Comparison of ENCODE assay signal across 8 cellular contexts in the genomic region with DNA sequence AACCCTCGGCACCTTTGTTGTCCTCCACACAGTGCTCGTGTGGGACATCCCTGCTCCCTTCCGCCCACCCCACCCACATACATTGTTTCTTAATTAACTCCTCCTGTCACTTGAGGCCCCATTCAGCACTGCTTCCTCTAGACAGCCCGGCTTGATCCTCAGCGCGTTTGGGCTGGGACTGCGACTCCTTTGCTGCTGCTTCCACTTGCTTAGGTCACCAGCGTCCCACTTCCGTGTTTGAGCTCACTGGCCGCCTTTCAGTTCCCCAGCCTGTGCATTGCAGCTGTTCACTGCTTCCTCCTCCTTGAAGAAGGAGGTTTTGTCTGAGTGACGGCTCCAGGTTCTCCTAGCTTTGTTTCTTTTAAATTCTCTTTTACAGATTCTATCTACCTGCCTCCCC. TPM values are rescaled to one million over a fixed set of nuclear protein-coding genes. Genes with fewer than 3 reads are reported as not detected.
DNase-seq lines count a peak whose midpoint lies in the region; ATAC-seq, FAIRE-seq and TF ChIP-seq lines count a peak whose summit lies in the region.

No MANE protein-coding gene starts in this region.

- H3K27me3 ChIP-seq in pancreas (no peaks in the 10 kb centered on the region), tibial nerve (no peaks in the 10 kb centered on the region)

- no peaks in the 10 kb centered on the region for H3K36me3 ChIP-seq in pancreas
- H3K36me3 ChIP-seq in tibial nerve, result peaks cover 0 to 10% (median 6%) of the 10 kb centered on the region in 3 donors

- H3K4me3 ChIP-seq in pancreas, result no peak overlapping the region
- H3K4me3 ChIP-seq in tibial nerve, result no peak overlapping the region

- no peak for FAIRE-seq in pancreas (lab: Jason Lieb, UNC)

- ATAC-seq in GM19397 (IDR thresholded peaks at IDR 0.05; ENCODE audit: unreplicated experiment) (peak; percentile 69), HG03469 (IDR thresholded peaks at IDR 0.05; ENCODE audit: unreplicated experiment) (peak; percentile 36), pancreas (peak; percentile 52 to 75 (median 69)), HG02840 (IDR thresholded peaks at IDR 0.05; ENCODE audit: low FRiP score, unreplicated experiment) (no peak)

- no peaks in the 10 kb centered on the region for H3K9me3 ChIP-seq in pancreas
- no peaks in the 10 kb centered on the region for H3K9me3 ChIP-seq in tibial nerve

- H3K4me1 ChIP-seq in pancreas, result peaks cover 26 to 51% (median 35%) of the 10 kb centered on the region in 3 donors
- H3K4me1 ChIP-seq in tibial nerve, result peaks cover 0 to 86% (median 61%) of the 10 kb centered on the region in 4 donors

- TF ChIP-seq CTCF in pancreas (IDR thresholded peaks at IDR 0.05), result no peak
- no peak for TF ChIP-seq CTCF in tibial nerve (IDR thresholded peaks at IDR 0.05)

- intact Hi-C loops in pancreas (cut with DNase I), result no loop called here

- TF ChIP-seq EP300 in tibial nerve (IDR thresholded peaks at IDR 0.05), result peak in 1 of 2 donors; percentile 63

- peak; percentile 50 to 64 for DNase-seq in activated CD4-positive, alpha-beta T cell treated with anti-CD3 and anti-CD28 coated beads, Interleukin-2, amount 50 U/mL, for 48 hours
- DNase-seq in epidermal melanocyte (ENCODE audit: insufficient read length, low spot score), result peak; percentile 26
- peak in 4 of 6 donors; percentile 43 to 67 (median 60) for DNase-seq in pancreas
- peak; percentile 35 to 61 for DNase-seq in tibial nerve (ENCODE audit: low spot score in 2 of 2)
- DNase-seq in inferior parietal cortex (ENCODE audit: extremely low spot score), result no peak

- TF ChIP-seq POLR2A in tibial nerve (IDR thresholded peaks at IDR 0.05), result no peak

- 44 to 50% methylated on average over 11 of the region's 11 CpGs for WGBS in pancreas, 2 donors
- WGBS in tibial nerve, 2 donors, result 18 to 25% methylated on average over 11 of the region's 11 CpGs

- H3K27ac ChIP-seq in pancreas (peak overlapping the region in 3 of 4 donors; percentile 12 to 56 (median 56)), tibial nerve (peak overlapping the region in 3 of 4 donors; percentile 40 to 60 (median 44))

RNA-seq across cellular contexts. Expression of a gene that starts 16.1 kb away (rescaled TPM):
- total RNA-seq in pancreas (10 to 100 TPM; 17.8 to 30.3 (median 25.9) TPM), tibial nerve (10 to 100 TPM; 33.0 to 67.7 (median 49.3) TPM)
- polyA plus RNA-seq in pancreas, result 10 to 100 TPM; 11.7 to 16.5 TPM

RNA-seq across cellular contexts. Expression of a gene that starts 51.5 kb away (rescaled TPM):
- total RNA-seq in pancreas, result 10 to 100 TPM; 10.1 to 17.0 (median 10.6) TPM
- 10 to 100 TPM; 10.4 to 15.5 TPM for polyA plus RNA-seq in pancreas
- 10 to 100 TPM; 28.6 to 54.6 (median 36.0) TPM for total RNA-seq in tibial nerve
